Comparison of ENCODE assay signal across 14 cellular contexts in the genomic region with DNA sequence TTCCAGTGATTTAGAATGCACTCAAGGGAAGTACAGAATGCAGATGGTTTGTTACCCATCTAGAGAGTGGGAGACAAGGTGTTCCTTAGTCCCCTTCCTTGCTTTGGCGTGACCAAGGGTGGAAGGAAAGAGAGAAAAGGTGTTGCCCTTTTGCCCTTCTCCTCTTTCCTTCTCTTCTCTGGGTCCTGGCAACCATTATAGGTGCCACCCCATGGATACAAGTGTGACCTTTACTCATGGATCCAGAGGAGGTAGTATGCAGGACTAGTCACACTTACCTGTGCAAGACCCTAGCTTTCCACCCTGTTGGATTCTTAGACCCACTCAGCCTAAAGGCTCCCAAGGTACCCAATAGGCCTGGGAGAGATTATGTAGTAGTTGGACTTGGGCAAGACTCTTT. TPM values are rescaled to one million over a fixed set of nuclear protein-coding genes. Genes with fewer than 3 reads are reported as not detected.
DNase-seq lines count a peak whose midpoint lies in the region; FAIRE-seq and TF ChIP-seq lines count a peak whose summit lies in the region.
"Had no signal": no experiment of that assay in that cellular context is flagged by ENCODE, and none has a peak within 500 bp of the region (broad histone marks: within the 10 kb centered on the region; RNA-seq: fewer than 3 reads in every experiment).

No MANE protein-coding gene starts in this region.

- no peak overlapping the region for H2BK120ac ChIP-seq in mesendoderm (ENCODE audit: low read depth, low read length)

- no peaks in the 10 kb centered on the region for H3K4me1 ChIP-seq in mesendoderm (ENCODE audit: control insufficient read depth, low read depth, low read length)
- H3K4me1 ChIP-seq: colonic mucosa, gastrocnemius medialis, transverse colon had no signal

- no peak overlapping the region for H3K56ac ChIP-seq in mesendoderm (ENCODE audit: low read length)

- H3K27ac ChIP-seq in mesendoderm (ENCODE audit: low read depth, low read length), result no peak overlapping the region
- H3K27ac ChIP-seq: colonic mucosa, gastrocnemius medialis, transverse colon had no signal

- H4K8ac ChIP-seq in mesendoderm (ENCODE audit: low read depth, low read length), result no peak overlapping the region

- no peaks in the 10 kb centered on the region for H3K36me3 ChIP-seq in bronchial epithelial cell (ENCODE audit: control insufficient read depth, insufficient read depth, low read length)
- H3K36me3 ChIP-seq in mesendoderm (ENCODE audit: control insufficient read depth, insufficient read depth, low read length), result no peaks in the 10 kb centered on the region
- H3K36me3 ChIP-seq: colonic mucosa, gastrocnemius medialis, transverse colon had no signal

- H3K4me2 ChIP-seq in mesendoderm (ENCODE audit: low read length), result no peak overlapping the region

- no peak overlapping the region for H2AK5ac ChIP-seq in mesendoderm (ENCODE audit: low read length)

- no peaks in the 10 kb centered on the region for H3K79me2 ChIP-seq in mesendoderm (ENCODE audit: control insufficient read depth, insufficient read depth, low read length)

- H3K23ac ChIP-seq in mesendoderm (ENCODE audit: low read length), result no peak overlapping the region

- H4K5ac ChIP-seq in mesendoderm (ENCODE audit: low read length), result no peak overlapping the region

- H3K79me1 ChIP-seq in mesendoderm (ENCODE audit: low read length), result no peaks in the 10 kb centered on the region

- no peaks in the 10 kb centered on the region for H3K27me3 ChIP-seq in bronchial epithelial cell (ENCODE audit: control insufficient read depth, insufficient read depth, low read length)
- no peaks in the 10 kb centered on the region for H3K27me3 ChIP-seq in mesendoderm (ENCODE audit: insufficient read depth, low read length, poor library complexity)
- H3K27me3 ChIP-seq: colonic mucosa, transverse colon had no signal

- no peak overlapping the region for H3K9ac ChIP-seq in mesendoderm (ENCODE audit: low read length)

- H3K4me3 ChIP-seq in bronchial epithelial cell (ENCODE audit: low read depth, low read length), result no peak overlapping the region
- H3K4me3 ChIP-seq in mesendoderm (ENCODE audit: low read length), result peak overlapping the region; percentile 16
- H3K4me3 ChIP-seq: colonic mucosa, transverse colon had no signal

- peak; percentile 65 for DNase-seq in DMS53 (lab: John Stamatoyannopoulos, UW)
- DNase-seq in DMS53 treated with DMSO at 0.1 percent for 48 hours (lab: John Stamatoyannopoulos, UW; ENCODE audit: unreplicated experiment), result no peak
- peak; percentile 47 for DNase-seq in KBM-7
- no peak for DNase-seq in bronchial epithelial cell (ENCODE audit: low read depth)
- peak; percentile 33 for DNase-seq in mesendoderm
- no peak for DNase-seq in stimulated activated CD4-positive, alpha-beta T cell treated with anti-CD3 and anti-CD28 coated beads, Interleukin-4, amount 100 ng/mL, for 1 hour
- DNase-seq in EL, result no peak
- DNase-seq in LoVo (ENCODE audit: low spot score), result no peak
- DNase-seq: 8988T; activated naive CD4-positive, alpha-beta T cell; colonic mucosa; gastrocnemius medialis; NCI-H2171 treated with DMSO at 0.1 percent for 48 hours; transverse colon had no signal

- no peak overlapping the region for H2BK5ac ChIP-seq in mesendoderm (ENCODE audit: low read length)

- no peak overlapping the region for H3K18ac ChIP-seq in mesendoderm (ENCODE audit: low read length)

- in situ Hi-C loops in KBM-7 (cut with MboI; ENCODE audit: low pct_unique_long_range_greater_than_20kb, low sequenced_read_pairs), result no loop called here

- H3K4ac ChIP-seq in mesendoderm (ENCODE audit: low read depth, low read length), result no peak overlapping the region

- H2BK15ac ChIP-seq in mesendoderm (replicated peaks; ENCODE audit: low read depth), result no peak overlapping the region

- peak; percentile 89 for FAIRE-seq in bronchial epithelial cell (lab: Jason Lieb, UNC)

- no peak for TF ChIP-seq CTCF in bronchial epithelial cell (IDR thresholded peaks at IDR 0.05; ENCODE audit: insufficient read depth, low read length, severe bottlenecking)

- no CpG with 5 or more reads among the region's 1 CpG for WGBS in mesendoderm (ENCODE audit: extremely low coverage, insufficient coverage, low lambda C conversion rate)

RNA-seq across cellular contexts. Expression of a gene that starts 11.6 kb away (rescaled TPM):
- total RNA-seq in bronchial epithelial cell, result 30.0 and 43.2 TPM in 2 replicates
- polyA plus RNA-seq in mesendoderm (2013, experiment 1 of 2), result 23.9 TPM
- 25.4 TPM for polyA plus RNA-seq in mesendoderm (2013, experiment 2 of 2)

RNA-seq across cellular contexts. Expression of a gene that starts 34.2 kb away (rescaled TPM):
- total RNA-seq in bronchial epithelial cell, result 44.0 and 53.5 TPM in 2 replicates
- polyA plus RNA-seq in mesendoderm (2013, experiment 1 of 2), result 162 TPM
- 168 TPM for polyA plus RNA-seq in mesendoderm (2013, experiment 2 of 2)

RNA-seq across cellular contexts. Expression of a gene that starts 58.2 kb away (rescaled TPM):
- 28.2 and 28.4 TPM in 2 replicates for total RNA-seq in bronchial epithelial cell
- polyA plus RNA-seq in mesendoderm (2013, experiment 1 of 2), result 0.18 TPM
- 0.08 TPM for polyA plus RNA-seq in mesendoderm (2013, experiment 2 of 2)

Comparison
In these comparisons a context has a peak if more than half of its experiments do, and no peak if none do; other contexts are left out.
1. DNase-seq: peak in DMS53 (single experiment), KBM-7 (single experiment) and mesendoderm (single experiment); none in DMS53 treated with DMSO at 0.1 percent for 48 hours (single experiment), bronchial epithelial cell (single experiment), stimulated activated CD4-positive, alpha-beta T cell treated with anti-CD3 and anti-CD28 coated beads, Interleukin-4, amount 100 ng/mL, for 1 hour (single experiment), EL (single experiment) and LoVo (single experiment).